ENCODE assay signal across 1 cellular context in genomic region chr16:667113-667779, GRCh38.
TF ChIP-seq lines count a peak whose summit lies in the region.

No MANE protein-coding gene starts in this region.

TF ChIP-seq in H1, 55 proteins besides CTCF, POLR2A, EP300 and RAD21:
- TF ChIP-seq POU5F1 (IDR thresholded peaks at IDR 0.05; ENCODE audit: low read depth, low read length) (no peak), CREB1 (IDR thresholded peaks at IDR 0.05) (no peak)
TF ChIP-seq in H1: peak in this region for 0.
